In genomic region chrY:12517338-12517737, GRCh38 we compare ENCODE assay signal across 29 cellular contexts.
"Had no signal": no experiment of that assay in that cellular context is flagged by ENCODE, and none has a peak within 500 bp of the region (broad histone marks: within the 10 kb centered on the region; RNA-seq: fewer than 3 reads in every experiment).

No MANE protein-coding gene starts in this region.

- H3K4me3 Mint-ChIP-seq: naive thymus-derived CD4-positive, alpha-beta T cell; natural killer cell; nephron; neural progenitor cell; stimulated activated memory B cell treated with anti-CD40 and anti-IgM and Interleukin-4, amounts not matched to agents 10 μg/mL and 1 μg/mL and 100 μg/mL, for 72 hours; stimulated activated naive CD8-positive, alpha-beta T cell treated with anti-CD3 and anti-CD28 coated beads, Interleukin-15, Interleukin-2, amounts not matched to agents 100 ng/mL and 50 ng/mL, for 24 hours; type B pancreatic cell had no signal

- ATAC-seq: naive thymus-derived CD4-positive, alpha-beta T cell; natural killer cell; psoas muscle; right cardiac atrium; right lobe of liver; stimulated activated memory B cell treated with anti-CD40 and anti-IgM and Interleukin-4, amounts not matched to agents 10 μg/mL and 1 μg/mL and 100 μg/mL, for 72 hours; upper lobe of right lung had no signal

- H3K4me1 ChIP-seq: neural progenitor cell, parathyroid adenoma, psoas muscle, right lobe of liver, sigmoid colon, suprapubic skin, testis, tibial artery, transverse colon, upper lobe of right lung, uterus had no signal

- H3K9me3 ChIP-seq: ovary, psoas muscle, right lobe of liver, sigmoid colon, suprapubic skin, testis, tibial artery, transverse colon, upper lobe of right lung, uterus had no signal

- H3K27ac Mint-ChIP-seq: naive thymus-derived CD4-positive, alpha-beta T cell; natural killer cell; nephron; neural progenitor cell; progenitor cell of endocrine pancreas; stimulated activated memory B cell treated with anti-CD40 and anti-IgM and Interleukin-4, amounts not matched to agents 10 μg/mL and 1 μg/mL and 100 μg/mL, for 72 hours; stimulated activated naive CD8-positive, alpha-beta T cell treated with anti-CD3 and anti-CD28 coated beads, Interleukin-15, Interleukin-2, amounts not matched to agents 100 ng/mL and 50 ng/mL, for 24 hours; type B pancreatic cell had no signal

- H3K27ac ChIP-seq: neural progenitor cell, ovary, parathyroid adenoma, psoas muscle, right lobe of liver, sigmoid colon, suprapubic skin, testis, tibial artery, transverse colon, upper lobe of right lung, uterus had no signal

- H3K9me3 Mint-ChIP-seq: natural killer cell; nephron; neural progenitor cell; stimulated activated memory B cell treated with anti-CD40 and anti-IgM and Interleukin-4, amounts not matched to agents 10 μg/mL and 1 μg/mL and 100 μg/mL, for 72 hours; stimulated activated naive CD8-positive, alpha-beta T cell treated with anti-CD3 and anti-CD28 coated beads, Interleukin-15, Interleukin-2, amounts not matched to agents 100 ng/mL and 50 ng/mL, for 24 hours; type B pancreatic cell had no signal

- H3K27me3 Mint-ChIP-seq: progenitor cell of endocrine pancreas; stimulated activated memory B cell treated with anti-CD40 and anti-IgM and Interleukin-4, amounts not matched to agents 10 μg/mL and 1 μg/mL and 100 μg/mL, for 72 hours; stimulated activated naive CD8-positive, alpha-beta T cell treated with anti-CD3 and anti-CD28 coated beads, Interleukin-15, Interleukin-2, amounts not matched to agents 100 ng/mL and 50 ng/mL, for 24 hours; type B pancreatic cell had no signal

- H3K36me3 Mint-ChIP-seq: naive thymus-derived CD4-positive, alpha-beta T cell; natural killer cell; neural progenitor cell; stimulated activated memory B cell treated with anti-CD40 and anti-IgM and Interleukin-4, amounts not matched to agents 10 μg/mL and 1 μg/mL and 100 μg/mL, for 72 hours; type B pancreatic cell had no signal

- H3K4me3 ChIP-seq: neural progenitor cell, ovary, psoas muscle, right lobe of liver, sigmoid colon, suprapubic skin, testis, tibial artery, transverse colon, upper lobe of right lung, uterus had no signal

- H3K27me3 ChIP-seq: neural progenitor cell, ovary, right lobe of liver, sigmoid colon, suprapubic skin, testis, tibial artery, transverse colon, upper lobe of right lung, uterus had no signal

- H3K36me3 ChIP-seq: neural progenitor cell, ovary, right lobe of liver, sigmoid colon, suprapubic skin, tibial artery, transverse colon, upper lobe of right lung, uterus had no signal

- H3K4me1 Mint-ChIP-seq: naive thymus-derived CD4-positive, alpha-beta T cell; natural killer cell; nephron; neural progenitor cell; stimulated activated memory B cell treated with anti-CD40 and anti-IgM and Interleukin-4, amounts not matched to agents 10 μg/mL and 1 μg/mL and 100 μg/mL, for 72 hours had no signal

- DNase-seq: naive thymus-derived CD4-positive, alpha-beta T cell; natural killer cell; occipital lobe; ovary; posterior cingulate gyrus; psoas muscle; right cardiac atrium; right lobe of liver; sigmoid colon; small intestine; stimulated activated CD4-positive, alpha-beta T cell treated with anti-CD3 and anti-CD28 coated beads, Interleukin-15, amount 100 ng/mL, for 24 hours; stimulated activated CD4-positive, alpha-beta T cell treated with anti-CD3 and anti-CD28 coated beads, Interleukin-2, amount 100 ng/mL, for 24 hours; stimulated activated CD4-positive, alpha-beta T cell treated with anti-CD3 and anti-CD28 coated beads, Interleukin-2, amount 100 ng/mL, for 48 hours; stimulated activated CD4-positive, alpha-beta T cell treated with anti-CD3 and anti-CD28 coated beads, Interleukin-4, amount 100 ng/mL, for 24 hours; stimulated activated naive CD4-positive, alpha-beta T cell; substantia nigra; testis; tibial artery; transverse colon; upper lobe of right lung; uterus had no signal
